Comparison of ENCODE assay signal across 17 cellular contexts in genomic region chr4:18566970-18567799, GRCh38.
DNase-seq lines count a peak whose midpoint lies in the region; ATAC-seq, FAIRE-seq and TF ChIP-seq lines count a peak whose summit lies in the region.
"Had no signal": no experiment of that assay in that cellular context is flagged by ENCODE, and none has a peak within 500 bp of the region (broad histone marks: within the 10 kb centered on the region; RNA-seq: fewer than 3 reads in every experiment).

No MANE protein-coding gene starts in this region.

- 12% methylated on average over 8 of the region's 9 CpGs for WGBS in HepG2 (ENCODE audit: low lambda C conversion rate)
- 68 to 78% (median 75%) methylated on average over 9 of the region's 9 CpGs for WGBS in small intestine, 3 donors

- TF ChIP-seq EP300 in HepG2 (IDR thresholded peaks at IDR 0.05; ENCODE audit: low read depth in 2 of 2, low read length in 2 of 2) (peak; percentile 30 to 91; a peak in 2 of 4 replicates), HepG2 (CRISPR knock-in tag; IDR thresholded peaks at IDR 0.05; ENCODE audit: borderline replicate concordance) (peak; percentile 83; the same call in 1 of the 2 replicates)

- H3K27ac ChIP-seq in brain microvascular endothelial cell (no peak overlapping the region), HepG2 (ENCODE audit: extremely low read length, insufficient read depth, low read length) (peak overlapping the region; percentile 53), small intestine (ENCODE audit: low read depth in 1 of 2, low read length in 1 of 2) (no peak overlapping the region), neural progenitor cell (no peak overlapping the region)

- H3K27me3 Mint-ChIP-seq in progenitor cell of endocrine pancreas, result no peaks in the 10 kb centered on the region
- H3K27me3 Mint-ChIP-seq in effector memory CD8-positive, alpha-beta T cell, result peaks cover 0 to 13% of the 10 kb centered on the region in 2 donors
- H3K27me3 Mint-ChIP-seq in neural progenitor cell (ENCODE audit: insufficient read depth, low read depth), result no peaks in the 10 kb centered on the region

- H4K20me1 ChIP-seq in HepG2 (ENCODE audit: insufficient read depth, low read length) (no peaks in the 10 kb centered on the region), neural progenitor cell (ENCODE audit: low read depth) (no peaks in the 10 kb centered on the region)

- H3K9ac ChIP-seq in HepG2 (ENCODE audit: insufficient read depth, low read depth, low read length) (no peak overlapping the region; the same call in 1 of the 2 replicates), neural progenitor cell (no peak overlapping the region)

- no peak overlapping the region for H3K4me3 ChIP-seq in brain microvascular endothelial cell (ENCODE audit: low read depth, low read length)
- peak overlapping the region in 1 of 3 experiments; percentile 4; a peak in 1 of 6 replicates for H3K4me3 ChIP-seq in HepG2 (replicated peaks in 1 of 3; ENCODE audit: insufficient read depth in 1 of 3, low read depth in 2 of 3, low read length in 3 of 3)
- no peak overlapping the region for H3K4me3 ChIP-seq in small intestine (ENCODE audit: low read depth in 1 of 2, low read length in 2 of 2)
- no peak overlapping the region for H3K4me3 ChIP-seq in neural progenitor cell
- H3K4me3 ChIP-seq: HAP-1, K562 had no signal

- peaks cover 18% of the 10 kb centered on the region for H3K9me3 Mint-ChIP-seq in progenitor cell of endocrine pancreas (ENCODE audit: low read depth)
- peaks cover 0 to 5% of the 10 kb centered on the region in 2 donors for H3K9me3 Mint-ChIP-seq in effector memory CD8-positive, alpha-beta T cell
- H3K9me3 Mint-ChIP-seq in neural progenitor cell, result peaks cover 25% of the 10 kb centered on the region

- no peaks in the 10 kb centered on the region for H3K36me3 ChIP-seq in brain microvascular endothelial cell (replicated peaks)
- H3K36me3 ChIP-seq in HepG2 (replicated peaks in 1 of 2; ENCODE audit: control insufficient read depth in 1 of 2, insufficient read depth in 2 of 2, low read length in 2 of 2), result no peaks in the 10 kb centered on the region
- no peaks in the 10 kb centered on the region for H3K36me3 ChIP-seq in small intestine (ENCODE audit: control insufficient read depth in 2 of 2, insufficient read depth in 2 of 2, low read length in 2 of 2)
- no peaks in the 10 kb centered on the region for H3K36me3 ChIP-seq in neural progenitor cell
- H3K36me3 ChIP-seq: HAP-1 had no signal

- in situ Hi-C loops in brain microvascular endothelial cell (cut with HindIII; ENCODE audit: low pct_ligation_motif_present, low sequenced_read_pairs), result no loop called here
- in situ Hi-C loops in HepG2 (cut with HindIII; ENCODE audit: extremely low pct_ligation_motif_present, low pct_unique_long_range_greater_than_20kb), result no loop called here

- H3K27me3 ChIP-seq in brain microvascular endothelial cell (replicated peaks), result no peaks in the 10 kb centered on the region
- no peaks in the 10 kb centered on the region for H3K27me3 ChIP-seq in HepG2 (ENCODE audit: control insufficient read depth in 1 of 2, insufficient read depth in 2 of 2, low read length in 2 of 2)
- no peaks in the 10 kb centered on the region for H3K27me3 ChIP-seq in small intestine (ENCODE audit: control insufficient read depth in 2 of 2, insufficient read depth in 2 of 2, low read length in 2 of 2)
- H3K27me3 ChIP-seq in neural progenitor cell, result no peaks in the 10 kb centered on the region

- ATAC-seq in HepG2, result peak; percentile 95
- ATAC-seq in effector memory CD8-positive, alpha-beta T cell (replicated peaks), result no peak
- no peak for ATAC-seq in GM18907 (IDR thresholded peaks at IDR 0.05; ENCODE audit: unreplicated experiment)
- ATAC-seq: K562, PC-3 had no signal

- H3K36me3 Mint-ChIP-seq in progenitor cell of endocrine pancreas (ENCODE audit: insufficient read depth) (no peaks in the 10 kb centered on the region), neural progenitor cell (peaks cover 4% of the 10 kb centered on the region)
- no peaks in the 10 kb centered on the region for H3K36me3 Mint-ChIP-seq in effector memory CD8-positive, alpha-beta T cell (ENCODE audit: insufficient read depth)
- H3K36me3 Mint-ChIP-seq: CD14-positive monocyte had no signal

- peak overlapping the region; percentile 34 for H2AFZ ChIP-seq in HepG2 (ENCODE audit: low read length)
- no peak overlapping the region for H2AFZ ChIP-seq in neural progenitor cell (replicated peaks)

- H3K4me1 Mint-ChIP-seq in progenitor cell of endocrine pancreas (ENCODE audit: low read depth) (no peaks in the 10 kb centered on the region), neural progenitor cell (peaks cover 6% of the 10 kb centered on the region)
- no peaks in the 10 kb centered on the region for H3K4me1 Mint-ChIP-seq in effector memory CD8-positive, alpha-beta T cell (ENCODE audit: low read depth in 2 of 2)
- H3K4me1 Mint-ChIP-seq: CD14-positive monocyte had no signal

- H3K4me2 ChIP-seq in HepG2 (ENCODE audit: low read depth, low read length) (peak overlapping the region; percentile 54), neural progenitor cell (no peak overlapping the region)

- H3K9me3 ChIP-seq in HepG2 (ENCODE audit: low read length) (no peaks in the 10 kb centered on the region), small intestine (ENCODE audit: control insufficient read depth, low read depth) (no peaks in the 10 kb centered on the region), neural progenitor cell (ENCODE audit: low read depth) (no peaks in the 10 kb centered on the region)
- H3K9me3 ChIP-seq: HAP-1 had no signal

- H3K4me1 ChIP-seq in HepG2 (ENCODE audit: insufficient read depth, low read length), result peaks cover 60% of the 10 kb centered on the region
- no peaks in the 10 kb centered on the region for H3K4me1 ChIP-seq in small intestine (ENCODE audit: control insufficient read depth in 2 of 2, insufficient read depth in 1 of 2, low read depth in 1 of 2, low read length in 1 of 2)
- H3K4me1 ChIP-seq in neural progenitor cell, result peaks cover 10% of the 10 kb centered on the region
- H3K4me1 ChIP-seq: HAP-1 had no signal

- POLR2A ChIA-PET in HepG2 (lab: Yijun Ruan, JAX), result no interaction called here

- no peak overlapping the region for H3K4me3 Mint-ChIP-seq in progenitor cell of endocrine pancreas (ENCODE audit: low read depth)
- no peak overlapping the region for H3K4me3 Mint-ChIP-seq in effector memory CD8-positive, alpha-beta T cell
- no peak overlapping the region for H3K4me3 Mint-ChIP-seq in neural progenitor cell
- H3K4me3 Mint-ChIP-seq: CD14-positive monocyte had no signal

- H3K27ac Mint-ChIP-seq in progenitor cell of endocrine pancreas, result no peak overlapping the region
- H3K27ac Mint-ChIP-seq in effector memory CD8-positive, alpha-beta T cell, result no peak overlapping the region
- H3K27ac Mint-ChIP-seq in neural progenitor cell, result no peak overlapping the region
- H3K27ac Mint-ChIP-seq: CD14-positive monocyte had no signal

- TF ChIP-seq RAD21 in HepG2 (CRISPR knock-in tag; IDR thresholded peaks at IDR 0.05), result no peak

- FAIRE-seq in HepG2 (lab: Jason Lieb, UNC) (peak; percentile 90), small intestine (lab: Jason Lieb, UNC) (no peak)
- FAIRE-seq: K562 had no signal

- H3F3A ChIP-seq in neural progenitor cell (ENCODE audit: low read depth), result no peaks in the 10 kb centered on the region

- H3K79me2 ChIP-seq in HepG2 (ENCODE audit: insufficient read depth, low read length), result no peaks in the 10 kb centered on the region
- no peaks in the 10 kb centered on the region for H3K79me2 ChIP-seq in neural progenitor cell (ENCODE audit: low read depth)

- TF ChIP-seq CTCF in brain microvascular endothelial cell (IDR thresholded peaks at IDR 0.05; ENCODE audit: low read depth, low read length, missing control alignments) (no peak), HepG2 (CRISPR knock-in tag; IDR thresholded peaks at IDR 0.05) (no peak), progenitor cell of endocrine pancreas (IDR thresholded peaks at IDR 0.05; ENCODE audit: unreplicated experiment) (no peak), neural progenitor cell (IDR thresholded peaks at IDR 0.05) (no peak)

- TF ChIP-seq POLR2A in HepG2 (IDR thresholded peaks at IDR 0.05; ENCODE audit: insufficient read depth in 1 of 2, low read depth in 2 of 2, low read length in 2 of 2), result no peak

- CTCF ChIA-PET in HepG2 (lab: Yijun Ruan, JAX; ENCODE audit: low intra/inter-chr PET ratio, low total read pairs), result no interaction called here

- intact Hi-C loops in HepG2 (cut with micrococcal nuclease; ENCODE audit: unreplicated experiment), result loop anchor here (1.0 kb wide), 1 partner anchor 31 kb away; no protein-coding TSS in a partner anchor

- DNase-seq in M059J (ENCODE audit: low read depth) (peak; percentile 15), brain microvascular endothelial cell (peak; percentile 38), HepG2 (ENCODE audit: low spot score) (peak; percentile 96), small intestine (peak; percentile 81), progenitor cell of endocrine pancreas (ENCODE audit: low spot score, unreplicated experiment) (no peak), neural progenitor cell (ENCODE audit: low spot score) (no peak)
- DNase-seq in effector memory CD8-positive, alpha-beta T cell, result no peak
- DNase-seq: AML-193, NCI-H1436, NCI-H2029, NCI-H2171 treated with DMSO at 0.1 percent for 48 hours, NCI-H748 treated with DMSO at 0.1 percent for 48 hours, PC-3 had no signal

- BruUV-seq in HepG2 (replicated peaks; lab: Mats Ljungman, UMichigan), result no TSS peak

TF ChIP-seq in HepG2, 621 proteins besides CTCF, POLR2A, EP300 and RAD21 (continues in another document):
- TF ChIP-seq NFYB (CRISPR knock-in tag; IDR thresholded peaks at IDR 0.05) (peak; percentile 76), SAP130 (CRISPR knock-in tag; IDR thresholded peaks at IDR 0.05; ENCODE audit: low read depth) (peak; percentile 72), CBX2 (IDR thresholded peaks at IDR 0.05; ENCODE audit: low read depth, low read length) (no peak), CBX2 (CRISPR knock-in tag; IDR thresholded peaks at IDR 0.05; ENCODE audit: low read depth) (no peak), TCF7L2 (IDR thresholded peaks at IDR 0.05; ENCODE audit: low read depth, low read length) (no peak), SMAD3 (CRISPR knock-in tag; IDR thresholded peaks at IDR 0.05) (peak; percentile 76; the same call in 1 of the 2 replicates), ZSCAN22 (CRISPR knock-in tag; IDR thresholded peaks at IDR 0.05) (no peak), ZNF33A (CRISPR knock-in tag; IDR thresholded peaks at IDR 0.05; ENCODE audit: borderline replicate concordance) (no peak)

Comparison
In these comparisons a context has a peak if more than half of its experiments do, and no peak if none do; other contexts are left out.
1. DNase-seq: peak in M059J (single experiment), brain microvascular endothelial cell (single experiment), HepG2 (single experiment) and small intestine (single experiment); none in progenitor cell of endocrine pancreas (single experiment), effector memory CD8-positive, alpha-beta T cell (0 of 3) and neural progenitor cell (single experiment).